ENCODE assay signal across 19 cellular contexts in genomic region chr11:1549355-1550330, GRCh38. TPM values are rescaled to one million over a fixed set of nuclear protein-coding genes. Genes with fewer than 3 reads are reported as not detected.
DNase-seq lines count a peak whose midpoint lies in the region; ATAC-seq and TF ChIP-seq lines count a peak whose summit lies in the region.
"Had no signal": no experiment of that assay in that cellular context is flagged by ENCODE, and none has a peak within 500 bp of the region (broad histone marks: within the 10 kb centered on the region; RNA-seq: fewer than 3 reads in every experiment).

No MANE protein-coding gene starts in this region.

- no TSS peak for BruUV-seq in MCF 10A (replicated peaks; lab: Mats Ljungman, UMichigan)

- 82 to 86% methylated on average over 10 to 13 of the region's 13 CpGs for whole genome bisulfite sequencing in upper lobe of left lung, 2 donors

- TF ChIP-seq CTCF in breast epithelium (IDR thresholded peaks at IDR 0.05) (no peak), MCF 10A (IDR thresholded peaks at IDR 0.05; ENCODE audit: unreplicated experiment) (no peak), brain microvascular endothelial cell (IDR thresholded peaks at IDR 0.05; ENCODE audit: low read depth, low read length, missing control alignments) (peak; percentile 8), upper lobe of left lung (IDR thresholded peaks at IDR 0.05) (no peak)

- TF ChIP-seq EP300 in upper lobe of left lung (IDR thresholded peaks at IDR 0.05), result no peak

- TF ChIP-seq POLR2A in breast epithelium (IDR thresholded peaks at IDR 0.05) (no peak), upper lobe of left lung (IDR thresholded peaks at IDR 0.05) (no peak)

- peaks cover 9% of the 10 kb centered on the region for H3K4me1 Mint-ChIP-seq in MCF 10A (ENCODE audit: insufficient read depth, unreplicated experiment)
- H3K4me1 Mint-ChIP-seq: activated naive CD4-positive, alpha-beta T cell treated with anti-CD3 and anti-CD28 coated beads, Interleukin-2, amount 50 U/mL, for 24 hours had no signal

- POLR2A ChIA-PET in MCF 10A (lab: Yijun Ruan, JAX), result interaction anchor here (0.6 kb wide), 1 partner anchor 47 kb away, joined by 3 read pairs; no protein-coding TSS in a partner anchor

- H3K4me1 ChIP-seq in breast epithelium (peaks cover 0 to 6% of the 10 kb centered on the region in 2 donors), upper lobe of left lung (peaks cover 25 to 37% (median 32%) of the 10 kb centered on the region in 4 donors)
- H3K4me1 ChIP-seq: foreskin keratinocyte had no signal

- H3K9me3 Mint-ChIP-seq in MCF 10A (ENCODE audit: unreplicated experiment), result no peaks in the 10 kb centered on the region
- H3K9me3 Mint-ChIP-seq: activated naive CD4-positive, alpha-beta T cell treated with anti-CD3 and anti-CD28 coated beads, Interleukin-2, amount 50 U/mL, for 24 hours; stimulated activated naive CD8-positive, alpha-beta T cell treated with anti-CD3 and anti-CD28 coated beads, Interleukin-15, Interleukin-2, amounts not matched to agents 100 ng/mL and 50 ng/mL, for 24 hours; T-helper 1 cell treated with Interleukin-12 subunit alpha and Interleukin-12 subunit beta and Interleukin-4 antibody, amounts not matched to agents 30 μg/mL and 1 μg/mL, for 36 hours had no signal

- H3K27me3 ChIP-seq in breast epithelium (peaks cover 3 to 23% of the 10 kb centered on the region in 2 donors), brain microvascular endothelial cell (replicated peaks) (peaks cover 34% of the 10 kb centered on the region), upper lobe of left lung (peaks cover 0 to 27% (median 12%) of the 10 kb centered on the region in 4 donors)

- no peaks in the 10 kb centered on the region for H3K27me3 Mint-ChIP-seq in MCF 10A (ENCODE audit: insufficient read depth, unreplicated experiment)

- CTCF ChIA-PET in MCF 10A (lab: Yijun Ruan, JAX), result interaction anchor here (0.5 to 7.3 kb wide), 6 partner anchors 18 to 360 kb away, joined by 3 to 94 read pairs (median 4); no protein-coding TSS in a partner anchor

- H3K4me3 Mint-ChIP-seq in MCF 10A (ENCODE audit: unreplicated experiment), result no peak overlapping the region
- H3K4me3 Mint-ChIP-seq: activated CD8-positive, alpha-beta T cell treated with anti-CD3 and anti-CD28 coated beads, Interleukin-2, amount 10 ng/mL, durations not matched to agents 7 days and 5 days; activated naive CD4-positive, alpha-beta T cell treated with anti-CD3 and anti-CD28 coated beads, Interleukin-2, amount 50 U/mL, for 24 hours; stimulated activated naive CD8-positive, alpha-beta T cell treated with anti-CD3 and anti-CD28 coated beads, Interleukin-15, Interleukin-2, amounts not matched to agents 100 ng/mL and 50 ng/mL, for 24 hours; T-helper 1 cell treated with Interleukin-12 subunit alpha and Interleukin-12 subunit beta and Interleukin-4 antibody, amounts not matched to agents 30 μg/mL and 1 μg/mL, for 36 hours had no signal

- in situ Hi-C loops in brain microvascular endothelial cell (cut with HindIII; ENCODE audit: low pct_ligation_motif_present, low sequenced_read_pairs), result no loop called here

- no peaks in the 10 kb centered on the region for H3K36me3 Mint-ChIP-seq in MCF 10A (ENCODE audit: insufficient read depth, unreplicated experiment)
- H3K36me3 Mint-ChIP-seq: activated naive CD4-positive, alpha-beta T cell treated with anti-CD3 and anti-CD28 coated beads, Interleukin-2, amount 50 U/mL, for 24 hours had no signal

- H3K9me3 ChIP-seq in breast epithelium (no peaks in the 10 kb centered on the region), upper lobe of left lung (no peaks in the 10 kb centered on the region)
- H3K9me3 ChIP-seq: left lung, neutrophil had no signal

- DNase-seq in breast epithelium (ENCODE audit: low spot score in 2 of 2) (no peak), MCF 10A (ENCODE audit: unreplicated experiment) (no peak), brain microvascular endothelial cell (no peak), midbrain (lab: John Stamatoyannopoulos, UW) (peak; percentile 63), upper lobe of left lung (peak in 1 of 2 donors; percentile 58), RKO (ENCODE audit: low spot score) (no peak), NCI-H2107 (lab: John Stamatoyannopoulos, UW) (no peak), NOMO-1 treated with DMSO at 0.1 percent for 48 hours (lab: John Stamatoyannopoulos, UW; ENCODE audit: unreplicated experiment) (no peak)
- DNase-seq: ACHN; activated CD8-positive, alpha-beta T cell treated with anti-CD3 and anti-CD28 coated beads, Interleukin-2, amount 10 ng/mL, durations not matched to agents 7 days and 5 days; dermis blood vessel endothelial cell; DMS79 treated with DMSO at 0.1 percent for 48 hours; foreskin keratinocyte; NCI-H1105 had no signal

- intact Hi-C loops in breast epithelium (cut with DNase I; ENCODE audit: low total_unique reads) (no loop called here), MCF 10A (cut with micrococcal nuclease) (loop anchor here (10.0 kb wide), 1 partner anchor 285 kb away; the partner anchor contains the start of genes SYT8 and TNNI2)

- H3K36me3 ChIP-seq in breast epithelium, result no peaks in the 10 kb centered on the region
- H3K36me3 ChIP-seq in brain microvascular endothelial cell (replicated peaks), result no peaks in the 10 kb centered on the region
- H3K36me3 ChIP-seq in upper lobe of left lung, result no peaks in the 10 kb centered on the region
- H3K36me3 ChIP-seq: left lung, neutrophil had no signal

- H3K4me3 ChIP-seq in breast epithelium (no peak overlapping the region), brain microvascular endothelial cell (ENCODE audit: low read depth, low read length) (no peak overlapping the region), upper lobe of left lung (no peak overlapping the region)
- H3K4me3 ChIP-seq: left lung had no signal

- ATAC-seq in upper lobe of left lung (ENCODE audit: low FRiP score in 2 of 2), result no peak
- ATAC-seq: activated CD8-positive, alpha-beta T cell treated with anti-CD3 and anti-CD28 coated beads, Interleukin-2, amount 10 ng/mL, durations not matched to agents 7 days and 5 days; foreskin keratinocyte; left lung had no signal

- H3K27ac ChIP-seq in breast epithelium, result peak overlapping the region; percentile 41 to 73
- H3K27ac ChIP-seq in brain microvascular endothelial cell, result no peak overlapping the region
- peak overlapping the region in 3 of 4 donors; percentile 17 to 81 (median 77) for H3K27ac ChIP-seq in upper lobe of left lung
- H3K27ac ChIP-seq: foreskin keratinocyte, neutrophil had no signal

- H3K27ac Mint-ChIP-seq in MCF 10A (ENCODE audit: low read depth, unreplicated experiment), result no peak overlapping the region
- H3K27ac Mint-ChIP-seq: activated CD8-positive, alpha-beta T cell treated with anti-CD3 and anti-CD28 coated beads, Interleukin-2, amount 10 ng/mL, durations not matched to agents 7 days and 5 days; activated naive CD4-positive, alpha-beta T cell treated with anti-CD3 and anti-CD28 coated beads, Interleukin-2, amount 50 U/mL, for 24 hours; stimulated activated naive CD8-positive, alpha-beta T cell treated with anti-CD3 and anti-CD28 coated beads, Interleukin-15, Interleukin-2, amounts not matched to agents 100 ng/mL and 50 ng/mL, for 24 hours; T-helper 1 cell treated with Interleukin-12 subunit alpha and Interleukin-12 subunit beta and Interleukin-4 antibody, amounts not matched to agents 30 μg/mL and 1 μg/mL, for 36 hours had no signal

RNA-seq across cellular contexts. Expression of gene DUSP8, which starts 22.4 kb away (rescaled TPM):
- 1 to 10 TPM in 2 of 3 donors, under 1 TPM in 1; 0.80 to 2.9 (median 1.6) TPM for total RNA-seq in breast epithelium
- 10.4 and 17.6 TPM in 2 replicates for total RNA-seq in MCF 10A (2022)
- total RNA-seq in upper lobe of left lung, result 10 to 100 TPM in 5 of 6 donors, 1 to 10 TPM in 1; 5.2 to 19.3 (median 13.5) TPM

RNA-seq across cellular contexts. Expression of gene KRTAP5-1, which starts 35.4 kb away (rescaled TPM):
- total RNA-seq in breast epithelium (not detected), MCF 10A (2022) (not detected in 2 replicates), upper lobe of left lung (not detected)
- total RNA-seq: activated CD8-positive, alpha-beta T cell treated with anti-CD3 and anti-CD28 coated beads, Interleukin-2, amount 10 ng/mL, durations not matched to agents 7 days and 5 days; dermis blood vessel endothelial cell; foreskin keratinocyte; left lung had no signal

RNA-seq across cellular contexts. Expression of gene KRTAP5-2, which starts 48.5 kb away (rescaled TPM):
- not detected for total RNA-seq in breast epithelium
- total RNA-seq in MCF 10A (2022), result not detected in 2 replicates
- not detected for total RNA-seq in upper lobe of left lung
- total RNA-seq: activated CD8-positive, alpha-beta T cell treated with anti-CD3 and anti-CD28 coated beads, Interleukin-2, amount 10 ng/mL, durations not matched to agents 7 days and 5 days; dermis blood vessel endothelial cell; foreskin keratinocyte; left lung had no signal

RNA-seq across cellular contexts. Expression of gene KRTAP5-3, which starts 58.6 kb away (rescaled TPM):
- total RNA-seq in breast epithelium, result not detected
- not detected in 2 replicates for total RNA-seq in MCF 10A (2022)
- not detected for total RNA-seq in upper lobe of left lung
- total RNA-seq: activated CD8-positive, alpha-beta T cell treated with anti-CD3 and anti-CD28 coated beads, Interleukin-2, amount 10 ng/mL, durations not matched to agents 7 days and 5 days; dermis blood vessel endothelial cell; foreskin keratinocyte; left lung had no signal
